ENCODE assay signal across 1 cellular context in the genomic region with DNA sequence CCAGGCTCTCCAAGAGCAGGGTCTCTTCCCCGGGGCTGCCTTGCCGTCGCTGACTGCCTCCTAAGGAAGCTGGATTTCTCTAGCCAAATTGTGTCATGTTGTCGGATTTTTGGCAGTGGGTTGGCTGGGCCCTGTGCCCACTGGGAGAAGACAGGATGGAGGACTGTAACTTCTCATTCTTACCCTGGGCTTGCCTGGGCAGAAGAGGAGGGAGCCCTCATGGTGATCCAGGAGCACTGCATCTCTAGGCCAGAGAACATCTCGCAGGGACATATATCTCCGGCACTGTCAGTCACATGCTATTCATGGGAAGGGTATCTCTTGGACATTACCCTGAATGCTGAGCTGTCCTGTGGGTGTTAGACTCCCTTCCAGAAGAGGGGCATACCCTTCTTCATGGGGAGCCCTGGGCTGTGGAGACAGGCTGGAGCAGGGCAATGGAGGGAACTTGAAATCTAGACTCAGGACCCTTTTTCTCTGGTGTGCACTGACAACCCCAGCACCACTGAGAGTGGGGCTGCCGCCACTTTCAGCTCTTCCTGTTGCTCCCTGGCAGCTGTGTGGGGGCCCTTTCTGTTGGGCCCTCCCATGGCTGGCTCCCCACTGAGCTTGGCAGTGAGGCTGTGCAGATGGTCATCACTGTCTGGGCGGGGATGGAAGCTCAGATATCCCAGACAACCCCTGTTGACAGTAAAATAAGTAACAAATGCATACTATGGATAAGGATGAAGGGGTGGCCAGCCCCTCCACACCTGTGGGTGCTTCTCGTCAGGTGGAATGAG.
TF ChIP-seq lines count a peak whose summit lies in the region.

No MANE protein-coding gene starts in this region.

TF ChIP-seq in HepG2, 621 proteins besides CTCF, POLR2A, EP300 and RAD21:
- no peak for TF ChIP-seq ZNF761 (CRISPR knock-in tag; conservative IDR thresholded peaks at IDR 0.05)
- TF ChIP-seq, protein P1, sequence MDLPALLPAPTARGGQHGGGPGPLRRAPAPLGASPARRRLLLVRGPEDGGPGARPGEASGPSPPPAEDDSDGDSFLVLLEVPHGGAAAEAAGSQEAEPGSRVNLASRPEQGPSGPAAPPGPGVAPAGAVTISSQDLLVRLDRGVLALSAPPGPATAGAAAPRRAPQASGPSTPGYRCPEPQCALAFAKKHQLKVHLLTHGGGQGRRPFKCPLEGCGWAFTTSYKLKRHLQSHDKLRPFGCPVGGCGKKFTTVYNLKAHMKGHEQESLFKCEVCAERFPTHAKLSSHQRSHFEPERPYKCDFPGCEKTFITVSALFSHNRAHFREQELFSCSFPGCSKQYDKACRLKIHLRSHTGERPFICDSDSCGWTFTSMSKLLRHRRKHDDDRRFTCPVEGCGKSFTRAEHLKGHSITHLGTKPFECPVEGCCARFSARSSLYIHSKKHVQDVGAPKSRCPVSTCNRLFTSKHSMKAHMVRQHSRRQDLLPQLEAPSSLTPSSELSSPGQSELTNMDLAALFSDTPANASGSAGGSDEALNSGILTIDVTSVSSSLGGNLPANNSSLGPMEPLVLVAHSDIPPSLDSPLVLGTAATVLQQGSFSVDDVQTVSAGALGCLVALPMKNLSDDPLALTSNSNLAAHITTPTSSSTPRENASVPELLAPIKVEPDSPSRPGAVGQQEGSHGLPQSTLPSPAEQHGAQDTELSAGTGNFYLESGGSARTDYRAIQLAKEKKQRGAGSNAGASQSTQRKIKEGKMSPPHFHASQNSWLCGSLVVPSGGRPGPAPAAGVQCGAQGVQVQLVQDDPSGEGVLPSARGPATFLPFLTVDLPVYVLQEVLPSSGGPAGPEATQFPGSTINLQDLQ (CRISPR knock-in tag; IDR thresholded peaks at IDR 0.05) = 0 out of 2 replicates have a peak, but pooled peaks have one; percentile 4
- TF ChIP-seq ZNF263 (CRISPR knock-in tag; IDR thresholded peaks at IDR 0.05) = peak; percentile 67
- TF ChIP-seq ELF1 (CRISPR knock-in tag; IDR thresholded peaks at IDR 0.05) = no peak
- peak; percentile 36; the same call in 1 of the 2 replicates for TF ChIP-seq EED (CRISPR knock-in tag; IDR thresholded peaks at IDR 0.05)
